Comparison of ENCODE assay signal across 8 cellular contexts in genomic region chr6:43509984-43510826, GRCh38. TPM values are rescaled to one million over a fixed set of nuclear protein-coding genes. Genes with fewer than 3 reads are reported as not detected.
DNase-seq lines count a peak whose midpoint lies in the region; ATAC-seq, FAIRE-seq and TF ChIP-seq lines count a peak whose summit lies in the region.

TSS of gene LRRC73 (minus strand) at chr6:43510346. CDS start at chr6:43509785, 561 bp downstream.

- H3K27me3 ChIP-seq in CD4-positive, CD25-positive, alpha-beta regulatory T cell (ENCODE audit: control insufficient read depth, insufficient read depth, low read length): no peaks in the 10 kb centered on the region
- H3K27me3 ChIP-seq in cardiac muscle cell: peaks cover 17% of the 10 kb centered on the region
- H3K27me3 ChIP-seq in pancreas: no peaks in the 10 kb centered on the region
- H3K27me3 ChIP-seq in thoracic aorta (replicated peaks; ENCODE audit: insufficient read depth): no peaks in the 10 kb centered on the region

- peaks cover 20% of the 10 kb centered on the region for H3K27me3 Mint-ChIP-seq in CD4-positive, CD25-positive, alpha-beta regulatory T cell
- H3K27me3 Mint-ChIP-seq in IgD-negative memory B cell: peaks cover 13% of the 10 kb centered on the region
- peaks cover 18% of the 10 kb centered on the region for H3K27me3 Mint-ChIP-seq in activated naive CD8-positive, alpha-beta T cell treated with anti-CD3 and anti-CD28 coated beads, Interleukin-2, amount 10 ng/mL, durations not matched to agents 7 days and 5 days

- POLR2A ChIA-PET in activated naive CD8-positive, alpha-beta T cell treated with anti-CD3 and anti-CD28 coated beads, Interleukin-2, amount 10 ng/mL, durations not matched to agents 7 days and 5 days (lab: Charles Lee): interaction anchor here (0.6 to 1.2 kb wide), 6 partner anchors 12 to 286 kb away, joined by 3 to 5 read pairs (median 3); partner anchors contain the start of gene DNPH1

- no peaks in the 10 kb centered on the region for H3K9me3 Mint-ChIP-seq in CD4-positive, CD25-positive, alpha-beta regulatory T cell
- peaks cover 0 to 2% (median 0%) of the 10 kb centered on the region in 3 donors for H3K9me3 Mint-ChIP-seq in IgD-negative memory B cell
- H3K9me3 Mint-ChIP-seq in activated naive CD8-positive, alpha-beta T cell treated with anti-CD3 and anti-CD28 coated beads, Interleukin-2, amount 10 ng/mL, durations not matched to agents 7 days and 5 days: no peaks in the 10 kb centered on the region

- WGBS in pancreas, 2 donors: 6% methylated on average over 71 to 96 of the region's 96 CpGs

- H3K9me3 ChIP-seq in CD4-positive, CD25-positive, alpha-beta regulatory T cell (ENCODE audit: control insufficient read depth in 2 of 2, low read length in 2 of 2): no peaks in the 10 kb centered on the region
- H3K9me3 ChIP-seq in cardiac muscle cell (ENCODE audit: low read depth): no peaks in the 10 kb centered on the region
- H3K9me3 ChIP-seq in pancreas: no peaks in the 10 kb centered on the region
- no peaks in the 10 kb centered on the region for H3K9me3 ChIP-seq in thoracic aorta

- H3K27ac ChIP-seq in CD4-positive, CD25-positive, alpha-beta regulatory T cell (ENCODE audit: insufficient read depth, low read length, poor library complexity, severe bottlenecking): peak within 1 kb of the TSS; percentile 23
- H3K27ac ChIP-seq in cardiac muscle cell (no peak within 1 kb of the TSS), pancreas (peak within 1 kb of the TSS in 2 of 4 donors; percentile 22 to 34), thoracic aorta (peak within 1 kb of the TSS; percentile 21 to 23)

- H3K4me3 Mint-ChIP-seq in CD4-positive, CD25-positive, alpha-beta regulatory T cell: peak within 1 kb of the TSS; percentile 83 to 97 (median 92)
- peak within 1 kb of the TSS; percentile 81 to 92 (median 89) for H3K4me3 Mint-ChIP-seq in IgD-negative memory B cell
- peak within 1 kb of the TSS; percentile 86 for H3K4me3 Mint-ChIP-seq in activated naive CD8-positive, alpha-beta T cell treated with anti-CD3 and anti-CD28 coated beads, Interleukin-2, amount 10 ng/mL, durations not matched to agents 7 days and 5 days

- peaks cover 35% of the 10 kb centered on the region for H3K4me1 ChIP-seq in CD4-positive, CD25-positive, alpha-beta regulatory T cell (ENCODE audit: control insufficient read depth, insufficient read depth, low read length, poor library complexity, severe bottlenecking)
- H3K4me1 ChIP-seq in cardiac muscle cell (ENCODE audit: low read depth): peaks cover 5% of the 10 kb centered on the region
- peaks cover 6 to 11% (median 9%) of the 10 kb centered on the region in 3 donors for H3K4me1 ChIP-seq in pancreas
- H3K4me1 ChIP-seq in thoracic aorta (ENCODE audit: control insufficient read depth in 1 of 2, low read depth in 2 of 2): peaks cover 11 to 34% of the 10 kb centered on the region in 2 donors

- H3K27ac Mint-ChIP-seq in CD4-positive, CD25-positive, alpha-beta regulatory T cell: peak within 1 kb of the TSS in 2 of 3 donors; percentile 81 to 83
- peak within 1 kb of the TSS in 1 of 3 donors; percentile 63 for H3K27ac Mint-ChIP-seq in IgD-negative memory B cell
- H3K27ac Mint-ChIP-seq in activated naive CD8-positive, alpha-beta T cell treated with anti-CD3 and anti-CD28 coated beads, Interleukin-2, amount 10 ng/mL, durations not matched to agents 7 days and 5 days: no peak within 1 kb of the TSS

- no peak for TF ChIP-seq CTCF in cardiac muscle cell (IDR thresholded peaks at IDR 0.05; ENCODE audit: low read depth, low read length)
- TF ChIP-seq CTCF in pancreas (IDR thresholded peaks at IDR 0.05): no peak
- TF ChIP-seq CTCF in thoracic aorta (IDR thresholded peaks at IDR 0.05): no peak

- H3K4me3 ChIP-seq in CD4-positive, CD25-positive, alpha-beta regulatory T cell (ENCODE audit: low read depth, low read length): no peak within 1 kb of the TSS
- H3K4me3 ChIP-seq in cardiac muscle cell (peak within 1 kb of the TSS; percentile 72), pancreas (peak within 1 kb of the TSS; percentile 59 to 94 (median 74)), thoracic aorta (peak within 1 kb of the TSS; percentile 78)

- peaks cover 37% of the 10 kb centered on the region for H3K36me3 ChIP-seq in CD4-positive, CD25-positive, alpha-beta regulatory T cell (ENCODE audit: control insufficient read depth, insufficient read depth, low read length)
- H3K36me3 ChIP-seq in cardiac muscle cell (peaks cover 26% of the 10 kb centered on the region), pancreas (peaks cover 0 to 37% (median 23%) of the 10 kb centered on the region in 3 donors), thoracic aorta (peaks cover 24% of the 10 kb centered on the region)

- intact Hi-C loops in pancreas (cut with DNase I): loop anchor here in 2 of 3 donors (5.0 to 10.0 kb wide), 2 partner anchors 55 to 58 kb away; partner anchors contain the start of gene DLK2 (in 1 of the 2)

- peaks cover 31% of the 10 kb centered on the region for H3K36me3 Mint-ChIP-seq in CD4-positive, CD25-positive, alpha-beta regulatory T cell
- peaks cover 2% of the 10 kb centered on the region for H3K36me3 Mint-ChIP-seq in IgD-negative memory B cell
- H3K36me3 Mint-ChIP-seq in activated naive CD8-positive, alpha-beta T cell treated with anti-CD3 and anti-CD28 coated beads, Interleukin-2, amount 10 ng/mL, durations not matched to agents 7 days and 5 days: peaks cover 17% of the 10 kb centered on the region

- peak; percentile 67 to 69 for ATAC-seq in CD4-positive, CD25-positive, alpha-beta regulatory T cell (ENCODE audit: low read depth in 2 of 2)
- ATAC-seq in GM19452 (IDR thresholded peaks at IDR 0.05; ENCODE audit: unreplicated experiment) (peak; percentile 65), pancreas (peak; percentile 89 to 93 (median 91)), thoracic aorta (ENCODE audit: insufficient number of reproducible peaks, low FRiP score, low read depth) (peak; percentile 59)
- peak; percentile 66 for ATAC-seq in activated naive CD8-positive, alpha-beta T cell treated with anti-CD3 and anti-CD28 coated beads, Interleukin-2, amount 10 ng/mL, durations not matched to agents 7 days and 5 days (ENCODE audit: low read depth)

- peak; percentile 70 to 78 (median 75) for DNase-seq in CD4-positive, CD25-positive, alpha-beta regulatory T cell
- DNase-seq in SKM-1 treated with dmso at 0.1 percent for 144 hours (lab: John Stamatoyannopoulos, UW; ENCODE audit: unreplicated experiment) (peak; percentile 25), cardiac muscle cell (ENCODE audit: low read depth in 1 of 2, low spot score in 1 of 2) (peak; percentile 90 to 91), pancreas (peak; percentile 87 to 98 (median 95)), thoracic aorta (ENCODE audit: low spot score) (peak; percentile 41)
- peak; percentile 88 for DNase-seq in activated naive CD8-positive, alpha-beta T cell treated with anti-CD3 and anti-CD28 coated beads, Interleukin-2, amount 10 ng/mL, durations not matched to agents 7 days and 5 days

- no peak for FAIRE-seq in pancreas (lab: Jason Lieb, UNC)

- peaks cover 5 to 38% (median 21%) of the 10 kb centered on the region in 4 donors for H3K4me1 Mint-ChIP-seq in CD4-positive, CD25-positive, alpha-beta regulatory T cell
- H3K4me1 Mint-ChIP-seq in IgD-negative memory B cell: peaks cover 11 to 28% (median 21%) of the 10 kb centered on the region in 3 donors
- peaks cover 16% of the 10 kb centered on the region for H3K4me1 Mint-ChIP-seq in activated naive CD8-positive, alpha-beta T cell treated with anti-CD3 and anti-CD28 coated beads, Interleukin-2, amount 10 ng/mL, durations not matched to agents 7 days and 5 days

RNA-seq across cellular contexts. Expression of gene LRRC73, which starts in this region (rescaled TPM):
- 0.30 TPM for total RNA-seq in CD4-positive, CD25-positive, alpha-beta regulatory T cell
- not detected for polyA plus RNA-seq in CD4-positive, CD25-positive, alpha-beta regulatory T cell
- not detected for polyA plus RNA-seq in IgD-negative memory B cell
- total RNA-seq in activated naive CD8-positive, alpha-beta T cell treated with anti-CD3 and anti-CD28 coated beads, Interleukin-2, amount 10 ng/mL, durations not matched to agents 7 days and 5 days: under 1 TPM; 0.33 to 0.37 TPM
- 3.3 and 3.4 TPM in 2 replicates for total RNA-seq in cardiac muscle cell
- polyA plus RNA-seq in cardiac muscle cell: 2.9 and 4.6 TPM in 2 replicates
- 1 to 10 TPM in 1 of 6 donors, under 1 TPM in 5; 0.60 to 1.1 (median 0.82) TPM for total RNA-seq in pancreas
- 1 to 10 TPM in 1 of 2 donors, under 1 TPM in 1; 0.38 to 1.5 TPM for polyA plus RNA-seq in pancreas
- total RNA-seq in thoracic aorta: under 1 TPM; 0.54 to 0.63 TPM

Comparison
In these comparisons a context has a peak if more than half of its experiments do, and no peak if none do; other contexts are left out.
1. Peak in DNase-seq, ATAC-seq and H3K27ac ChIP-seq in CD4-positive, CD25-positive, alpha-beta regulatory T cell; RNA of the gene not detected or under 1 TPM.
2. Peak in DNase-seq and ATAC-seq in activated naive CD8-positive, alpha-beta T cell treated with anti-CD3 and anti-CD28 coated beads, Interleukin-2, amount 10 ng/mL, durations not matched to agents 7 days and 5 days; RNA of the gene not detected or under 1 TPM.
3. Peak in DNase-seq, ATAC-seq, H3K4me3 ChIP-seq and H3K27ac ChIP-seq in thoracic aorta; RNA of the gene not detected or under 1 TPM.
4. DNase-seq: peak in every context shown above with its lines; median percentile 95 in pancreas; 90 in cardiac muscle cell; 88 in activated naive CD8-positive, alpha-beta T cell treated with anti-CD3 and anti-CD28 coated beads, Interleukin-2, amount 10 ng/mL, durations not matched to agents 7 days and 5 days; 75 in CD4-positive, CD25-positive, alpha-beta regulatory T cell; 41 in thoracic aorta; 25 in SKM-1 treated with dmso at 0.1 percent for 144 hours.